8 cellular contexts compared by ENCODE assay signal in the genomic region with DNA sequence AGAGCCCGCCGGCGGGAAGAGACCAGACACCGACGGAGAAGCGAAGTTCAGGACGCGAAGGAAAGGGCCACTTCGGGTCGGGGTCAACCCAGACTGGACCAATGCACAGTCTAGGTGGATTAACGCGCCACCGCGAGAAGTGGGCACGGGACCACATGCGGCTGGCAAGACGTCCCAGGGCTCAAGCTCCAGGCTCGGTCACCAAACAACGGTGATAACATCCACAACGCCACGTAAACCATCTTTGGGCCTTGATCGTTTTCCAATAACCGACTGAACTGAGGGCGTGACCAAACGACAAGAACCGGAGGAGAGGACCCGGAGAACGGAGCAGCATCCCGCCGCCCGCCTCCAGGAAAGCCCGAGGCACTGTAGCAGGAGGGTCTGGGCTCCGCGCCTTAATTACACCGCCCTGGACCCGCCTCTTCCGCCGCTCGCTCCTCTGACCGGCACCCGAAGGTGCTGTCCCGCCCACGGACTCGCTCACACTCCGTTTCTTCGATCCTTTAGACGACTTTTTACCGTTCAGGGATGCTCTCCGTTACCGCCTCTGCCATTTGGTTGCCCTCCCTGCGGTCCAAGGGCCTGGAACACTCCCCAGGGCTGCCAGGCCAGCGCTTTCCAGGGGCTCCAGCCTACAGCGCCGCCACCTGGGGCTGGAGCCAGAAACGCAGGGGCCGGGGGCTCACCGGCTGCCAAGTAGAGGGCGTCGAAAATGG.
DNase-seq lines count a peak whose midpoint lies in the region; ATAC-seq and TF ChIP-seq lines count a peak whose summit lies in the region.

No MANE protein-coding gene starts in this region.

- peaks cover 27% of the 10 kb centered on the region for H3K27me3 Mint-ChIP-seq in central memory CD8-positive, alpha-beta T cell

- peak overlapping the region; percentile 98 for H3K4me3 Mint-ChIP-seq in central memory CD8-positive, alpha-beta T cell

- TF ChIP-seq CTCF in WI38 (IDR thresholded peaks at IDR 0.05; ENCODE audit: low read depth, low read length), result peak; percentile 61

- peaks cover 37% of the 10 kb centered on the region for H3K4me1 Mint-ChIP-seq in central memory CD8-positive, alpha-beta T cell

- DNase-seq in NCI-H1694 treated with DMSO at 0.1 percent for 48 hours (lab: John Stamatoyannopoulos, UW), result peak; percentile 21
- no peak for DNase-seq in NCI-H1694 (lab: John Stamatoyannopoulos, UW)
- peak; percentile 65 for DNase-seq in NCI-H146 (lab: John Stamatoyannopoulos, UW)
- DNase-seq in central memory CD8-positive, alpha-beta T cell (ENCODE audit: low spot score in 2 of 2), result no peak
- DNase-seq in kidney tubule cell (ENCODE audit: low spot score), result peak; percentile 65
- DNase-seq in stimulated activated CD4-positive, alpha-beta T cell treated with anti-CD3 and anti-CD28 coated beads, Interleukin-2, amount 100 ng/mL, for 4 hours (ENCODE audit: low read depth), result peak; percentile 16

- peak overlapping the region; percentile 80 for H3K4me3 ChIP-seq in WI38 (ENCODE audit: low read depth, low read length)

- peak overlapping the region; percentile 91 for H3K27ac Mint-ChIP-seq in central memory CD8-positive, alpha-beta T cell (ENCODE audit: low read depth)

- H3K36me3 Mint-ChIP-seq in central memory CD8-positive, alpha-beta T cell (ENCODE audit: insufficient read depth), result peaks cover 8% of the 10 kb centered on the region

- no peaks in the 10 kb centered on the region for H3K9me3 Mint-ChIP-seq in central memory CD8-positive, alpha-beta T cell

- peak; percentile 96 for ATAC-seq in HG02678 (IDR thresholded peaks at IDR 0.05; ENCODE audit: unreplicated experiment)
- ATAC-seq in central memory CD8-positive, alpha-beta T cell (replicated peaks; ENCODE audit: extremely low read depth, poor library complexity, severe bottlenecking), result peak; percentile 76

Comparison
In these comparisons a context has a peak if more than half of its experiments do, and no peak if none do; other contexts are left out.
1. DNase-seq: peak in NCI-H1694 treated with DMSO at 0.1 percent for 48 hours (single experiment), NCI-H146 (single experiment), kidney tubule cell (single experiment) and stimulated activated CD4-positive, alpha-beta T cell treated with anti-CD3 and anti-CD28 coated beads, Interleukin-2, amount 100 ng/mL, for 4 hours (single experiment); none in NCI-H1694 (single experiment) and central memory CD8-positive, alpha-beta T cell (0 of 2).